1 cellular context compared by ENCODE assay signal in the genomic region with DNA sequence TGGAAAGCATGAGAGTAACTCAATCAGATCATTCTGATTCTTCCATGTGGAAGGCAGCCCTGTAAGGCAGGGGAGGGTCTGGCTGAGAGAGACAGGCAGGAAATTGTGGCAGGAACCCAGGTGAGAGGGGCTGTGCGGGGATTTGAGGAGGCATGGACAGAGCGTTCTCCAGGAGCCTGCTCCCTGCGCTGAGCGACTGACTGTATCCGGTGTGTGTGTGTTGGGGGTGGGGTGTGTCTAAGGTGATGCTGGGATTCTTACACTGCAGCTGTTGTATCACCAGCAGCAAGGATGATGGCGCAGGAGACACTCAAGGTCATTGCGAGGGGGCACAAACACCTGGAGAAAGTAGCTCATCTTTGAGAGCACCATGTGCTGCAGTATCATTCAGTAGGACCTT.
TF ChIP-seq lines count a peak whose summit lies in the region.

No MANE protein-coding gene starts in this region.

TF ChIP-seq in A549, 52 proteins besides CTCF, POLR2A, EP300 and RAD21:
- TF ChIP-seq, protein P1, sequence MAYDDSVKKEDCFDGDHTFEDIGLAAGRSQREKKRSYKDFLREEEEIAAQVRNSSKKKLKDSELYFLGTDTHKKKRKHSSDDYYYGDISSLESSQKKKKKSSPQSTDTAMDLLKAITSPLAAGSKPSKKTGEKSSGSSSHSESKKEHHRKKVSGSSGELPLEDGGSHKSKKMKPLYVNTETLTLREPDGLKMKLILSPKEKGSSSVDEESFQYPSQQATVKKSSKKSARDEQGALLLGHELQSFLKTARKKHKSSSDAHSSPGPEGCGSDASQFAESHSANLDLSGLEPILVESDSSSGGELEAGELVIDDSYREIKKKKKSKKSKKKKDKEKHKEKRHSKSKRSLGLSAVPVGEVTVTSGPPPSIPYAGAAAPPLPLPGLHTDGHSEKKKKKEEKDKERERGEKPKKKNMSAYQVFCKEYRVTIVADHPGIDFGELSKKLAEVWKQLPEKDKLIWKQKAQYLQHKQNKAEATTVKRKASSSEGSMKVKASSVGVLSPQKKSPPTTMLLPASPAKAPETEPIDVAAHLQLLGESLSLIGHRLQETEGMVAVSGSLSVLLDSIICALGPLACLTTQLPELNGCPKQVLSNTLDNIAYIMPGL (CRISPR knock-in tag; IDR thresholded peaks at IDR 0.05; ENCODE audit: borderline replicate concordance) = no peak
- TF ChIP-seq CBX2 (IDR thresholded peaks at IDR 0.05; ENCODE audit: borderline replicate concordance, low read depth) (no peak), CBX8 (IDR thresholded peaks at IDR 0.05) (no peak), HEYL (CRISPR knock-in tag; IDR thresholded peaks at IDR 0.05) (no peak), FOXS1 (CRISPR knock-in tag; IDR thresholded peaks at IDR 0.05) (no peak), CHD4 (IDR thresholded peaks at IDR 0.05; ENCODE audit: borderline replicate concordance) (no peak), RARB (CRISPR knock-in tag; IDR thresholded peaks at IDR 0.05) (no peak), TFCP2L1 (CRISPR knock-in tag; IDR thresholded peaks at IDR 0.05) (no peak), RCOR1 (IDR thresholded peaks at IDR 0.05; ENCODE audit: low read depth, low read length) (no peak), MYC (IDR thresholded peaks at IDR 0.05; ENCODE audit: borderline replicate concordance, low read length) (no peak), KDM5A (IDR thresholded peaks at IDR 0.05) (no peak), KDM1A (IDR thresholded peaks at IDR 0.05; ENCODE audit: low read depth) (no peak), CHD2 (IDR thresholded peaks at IDR 0.05; ENCODE audit: low read length, partially characterized antibody) (no peak), CEBPB (IDR thresholded peaks at IDR 0.05) (no peak), ZSCAN20 (CRISPR knock-in tag; IDR thresholded peaks at IDR 0.05) (no peak), MAFK (IDR thresholded peaks at IDR 0.05; ENCODE audit: partially characterized antibody) (no peak)
- TF ChIP-seq, protein P2, sequence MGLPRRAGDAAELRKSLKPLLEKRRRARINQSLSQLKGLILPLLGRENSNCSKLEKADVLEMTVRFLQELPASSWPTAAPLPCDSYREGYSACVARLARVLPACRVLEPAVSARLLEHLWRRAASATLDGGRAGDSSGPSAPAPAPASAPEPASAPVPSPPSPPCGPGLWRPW (IDR thresholded peaks at IDR 0.05) = no peak
- TF ChIP-seq, protein P3, sequence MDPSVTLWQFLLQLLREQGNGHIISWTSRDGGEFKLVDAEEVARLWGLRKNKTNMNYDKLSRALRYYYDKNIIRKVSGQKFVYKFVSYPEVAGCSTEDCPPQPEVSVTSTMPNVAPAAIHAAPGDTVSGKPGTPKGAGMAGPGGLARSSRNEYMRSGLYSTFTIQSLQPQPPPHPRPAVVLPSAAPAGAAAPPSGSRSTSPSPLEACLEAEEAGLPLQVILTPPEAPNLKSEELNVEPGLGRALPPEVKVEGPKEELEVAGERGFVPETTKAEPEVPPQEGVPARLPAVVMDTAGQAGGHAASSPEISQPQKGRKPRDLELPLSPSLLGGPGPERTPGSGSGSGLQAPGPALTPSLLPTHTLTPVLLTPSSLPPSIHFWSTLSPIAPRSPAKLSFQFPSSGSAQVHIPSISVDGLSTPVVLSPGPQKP (IDR thresholded peaks at IDR 0.05; ENCODE audit: low read depth, low read length) = no peak
